Comparison of ENCODE assay signal across 8 cellular contexts in the genomic region with DNA sequence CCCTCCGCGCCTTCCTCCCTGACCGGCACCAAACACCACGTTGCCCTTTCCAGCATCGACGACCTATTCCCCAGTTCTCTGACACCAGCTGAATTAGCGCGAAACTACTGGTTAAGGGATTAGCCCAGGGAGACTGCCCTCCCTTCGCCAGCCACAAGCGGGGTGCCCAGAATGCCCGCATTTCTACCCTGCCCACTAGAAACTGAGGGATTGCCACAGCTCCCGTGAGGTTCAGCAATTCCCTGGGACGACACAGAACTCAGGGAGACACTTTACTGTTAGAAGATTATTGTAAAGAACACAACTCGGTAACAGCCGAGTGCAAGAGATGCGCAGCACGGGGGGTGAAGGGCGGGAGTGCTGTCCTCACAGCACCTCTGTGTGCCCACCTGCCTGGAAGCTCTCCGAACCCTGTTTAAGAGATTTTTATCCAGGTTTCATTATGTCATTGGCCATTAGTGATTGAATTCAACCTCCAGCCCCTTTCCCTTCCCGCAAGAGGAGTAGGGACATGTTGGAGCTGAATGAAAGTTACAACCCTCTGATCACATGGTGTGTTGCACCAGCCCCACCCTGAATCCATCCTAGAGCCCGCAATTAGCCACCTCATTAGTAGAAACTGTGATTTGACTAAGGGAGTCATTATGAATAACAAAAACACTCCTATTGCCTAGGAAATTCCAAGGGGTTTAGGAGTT. TPM values are rescaled to one million over a fixed set of nuclear protein-coding genes. Genes with fewer than 3 reads are reported as not detected.
DNase-seq lines count a peak whose midpoint lies in the region; ATAC-seq, FAIRE-seq and TF ChIP-seq lines count a peak whose summit lies in the region.

No MANE protein-coding gene starts in this region.

- no peak for TF ChIP-seq POLR2A in Peyer's patch (IDR thresholded peaks at IDR 0.05)
- no peak for TF ChIP-seq POLR2A in esophagus muscularis mucosa (IDR thresholded peaks at IDR 0.05; ENCODE audit: low read depth)

- TF ChIP-seq CTCF in GM12864 (IDR thresholded peaks at IDR 0.05; ENCODE audit: low read depth, low read length, missing control alignments) (no peak), Peyer's patch (IDR thresholded peaks at IDR 0.05) (no peak), esophagus muscularis mucosa (IDR thresholded peaks at IDR 0.05) (no peak), psoas muscle (IDR thresholded peaks at IDR 0.05) (no peak)

- H3K27ac ChIP-seq in Peyer's patch: peak overlapping the region; percentile 71 to 96 (median 86)
- peak overlapping the region; percentile 89 to 95 (median 93) for H3K27ac ChIP-seq in esophagus muscularis mucosa (replicated peaks in 1 of 4)
- peak overlapping the region; percentile 99 for H3K27ac ChIP-seq in psoas muscle

- TF ChIP-seq EP300 in esophagus muscularis mucosa (IDR thresholded peaks at IDR 0.05): no peak

- intact Hi-C loops in esophagus muscularis mucosa (cut with DNase I): loop anchor here (2.0 kb wide), 1 partner anchor 24 kb away; a partner anchor contains a TSS
- intact Hi-C loops in psoas muscle (cut with DNase I): loop anchor here in 1 of 2 donors (5.0 kb wide), 1 partner anchor 82 kb away; a partner anchor contains a TSS

- H3K4me1 ChIP-seq in Peyer's patch: peaks cover 0 to 5% (median 2%) of the 10 kb centered on the region in 4 donors
- peaks cover 0 to 12% (median 6%) of the 10 kb centered on the region in 4 donors for H3K4me1 ChIP-seq in esophagus muscularis mucosa
- H3K4me1 ChIP-seq in psoas muscle: no peaks in the 10 kb centered on the region

- DNase-seq in GM12864 (ENCODE audit: low read depth) (no peak), Peyer's patch (no peak), esophagus muscularis mucosa (ENCODE audit: extremely low spot score) (no peak), psoas muscle (no peak), RCC 7860 (ENCODE audit: low spot score) (no peak), DMS 273 (lab: John Stamatoyannopoulos, UW; ENCODE audit: unreplicated experiment) (no peak), D341Med (ENCODE audit: low spot score) (no peak), NCI-H2196 treated with DMSO at 0.1 percent for 48 hours (lab: John Stamatoyannopoulos, UW; ENCODE audit: unreplicated experiment) (no peak)

- 82% methylated on average over 20 of the region's 21 CpGs for WGBS in esophagus muscularis mucosa
- WGBS in psoas muscle, 3 donors: 60 to 63% (median 62%) methylated on average over 21 of the region's 21 CpGs

- H3K27me3 ChIP-seq in Peyer's patch: no peaks in the 10 kb centered on the region
- H3K27me3 ChIP-seq in esophagus muscularis mucosa: peaks cover 0 to 22% (median 3%) of the 10 kb centered on the region in 4 donors
- H3K27me3 ChIP-seq in psoas muscle (ENCODE audit: insufficient read depth in 3 of 3, low read length in 2 of 3): peaks cover 0 to 5% (median 4%) of the 10 kb centered on the region in 3 donors

- peak overlapping the region; percentile 60 for H3K4me3 ChIP-seq in GM12864 (ENCODE audit: low read depth, low read length)
- H3K4me3 ChIP-seq in Peyer's patch: peak overlapping the region; percentile 53 to 86 (median 72)
- H3K4me3 ChIP-seq in esophagus muscularis mucosa: peak overlapping the region; percentile 68 to 74 (median 69)
- peak overlapping the region; percentile 86 for H3K4me3 ChIP-seq in psoas muscle

- FAIRE-seq in RCC 7860 (lab: Jason Lieb, UNC): no peak

- H3K36me3 ChIP-seq in Peyer's patch (no peaks in the 10 kb centered on the region), esophagus muscularis mucosa (no peaks in the 10 kb centered on the region), psoas muscle (ENCODE audit: insufficient read depth in 1 of 2, low read depth in 1 of 2) (no peaks in the 10 kb centered on the region)

- no peak for ATAC-seq in psoas muscle

- H3K9me3 ChIP-seq in Peyer's patch: no peaks in the 10 kb centered on the region
- no peaks in the 10 kb centered on the region for H3K9me3 ChIP-seq in esophagus muscularis mucosa
- no peaks in the 10 kb centered on the region for H3K9me3 ChIP-seq in psoas muscle

RNA-seq across cellular contexts. Expression of a gene that starts 15.8 kb away (rescaled TPM):
- 1 to 10 TPM in 1 of 4 donors, under 1 TPM in 1, not detected in 2; 0.54 to 3.3 TPM for total RNA-seq in Peyer's patch
- total RNA-seq in esophagus muscularis mucosa: not detected
- total RNA-seq in psoas muscle: not detected
- not detected for polyA plus RNA-seq in psoas muscle

RNA-seq across cellular contexts. Expression of a gene that starts 24.2 kb away (rescaled TPM):
- 10 to 100 TPM; 14.9 to 27.9 (median 24.3) TPM for total RNA-seq in Peyer's patch
- total RNA-seq in esophagus muscularis mucosa: 10 to 100 TPM; 15.9 to 25.3 (median 22.0) TPM
- 10 to 100 TPM in 3 of 4 donors, 1 to 10 TPM in 1; 8.1 to 13.5 (median 11.6) TPM for total RNA-seq in psoas muscle
- polyA plus RNA-seq in psoas muscle: 1 to 10 TPM; 3.6 to 5.1 (median 3.7) TPM
